27 cellular contexts compared by ENCODE assay signal in genomic region chr6:36378936-36379335, GRCh38. TPM values are rescaled to one million over a fixed set of nuclear protein-coding genes. Genes with fewer than 3 reads are reported as not detected.
"Had no signal": no experiment of that assay in that cellular context is flagged by ENCODE, and none has a peak within 500 bp of the region (broad histone marks: within the 10 kb centered on the region; RNA-seq: fewer than 3 reads in every experiment).

No MANE protein-coding gene starts in this region.

- H3K27me3 Mint-ChIP-seq: activated T-cell treated with anti-CD3 and anti-CD28 coated beads, Interleukin-2, amount 50 U/mL, for 24 hours had no signal

- H3K27me3 ChIP-seq: body of pancreas, colonic mucosa, stomach, testis had no signal

- H3K36me3 Mint-ChIP-seq: activated naive CD4-positive, alpha-beta T cell treated with anti-CD3 and anti-CD28 coated beads, Interleukin-2, amount 50 U/mL, for 72 hours; type B pancreatic cell had no signal

- FAIRE-seq: keratinocyte, small intestine had no signal

- H3K4me1 ChIP-seq: body of pancreas, colonic mucosa, foreskin keratinocyte, psoas muscle, stomach had no signal

- H3K27ac ChIP-seq: body of pancreas, colonic mucosa, foreskin keratinocyte, psoas muscle, stomach, testis, WERI-Rb-1 had no signal

- ATAC-seq: activated naive CD4-positive, alpha-beta T cell treated with anti-CD3 and anti-CD28 coated beads, Interleukin-2, amount 50 U/mL, for 72 hours; body of pancreas; foreskin keratinocyte; psoas muscle; right cardiac atrium had no signal

- H3K9me3 Mint-ChIP-seq: activated naive CD4-positive, alpha-beta T cell treated with anti-CD3 and anti-CD28 coated beads, Interleukin-2, amount 50 U/mL, for 72 hours; activated T-cell treated with anti-CD3 and anti-CD28 coated beads, Interleukin-2, amount 50 U/mL, for 24 hours; type B pancreatic cell had no signal

- H3K36me3 ChIP-seq: colonic mucosa, WERI-Rb-1 had no signal

- H3K9me3 ChIP-seq: body of pancreas, colonic mucosa, psoas muscle, stomach, testis had no signal

- DNase-seq: activated CD4-positive, alpha-beta T cell treated with anti-CD3 and anti-CD28 coated beads for 1 hour; activated CD4-positive, alpha-beta T cell treated with anti-CD3 and anti-CD28 coated beads, Interleukin-2, amount 50 U/mL, for 48 hours; activated gamma-delta T cell; activated T-cell treated with anti-CD3 and anti-CD28 coated beads, Interleukin-2, amount 50 U/mL, for 24 hours; amniotic stem cell; body of pancreas; central memory CD4-positive, alpha-beta T cell; colonic mucosa; foreskin keratinocyte; hypothalamus; psoas muscle; right cardiac atrium; small intestine; stimulated activated CD4-positive, alpha-beta T cell treated with anti-CD3 and anti-CD28 coated beads, Interleukin-15, amount 100 ng/mL, for 24 hours; stimulated activated CD4-positive, alpha-beta T cell treated with anti-CD3 and anti-CD28 coated beads, Interleukin-2, amount 100 ng/mL, for 48 hours; stomach; testis; WERI-Rb-1 had no signal

- H3K27ac Mint-ChIP-seq: activated naive CD4-positive, alpha-beta T cell treated with anti-CD3 and anti-CD28 coated beads, Interleukin-2, amount 50 U/mL, for 72 hours; activated T-cell treated with anti-CD3 and anti-CD28 coated beads, Interleukin-2, amount 50 U/mL, for 24 hours; type B pancreatic cell had no signal

- H3K4me3 ChIP-seq: body of pancreas, colonic mucosa, lung, psoas muscle, stomach, testis had no signal

- H3K4me3 Mint-ChIP-seq: activated T-cell treated with anti-CD3 and anti-CD28 coated beads, Interleukin-2, amount 50 U/mL, for 24 hours; type B pancreatic cell had no signal

RNA-seq across cellular contexts. Expression of gene ETV7, which starts 8.5 kb away (rescaled TPM):
- total RNA-seq: myocyte, psoas muscle, SK-MEL-5 had no signal

RNA-seq across cellular contexts. Expression of gene BNIP5, which starts 42.2 kb away (rescaled TPM):
- total RNA-seq: activated naive CD4-positive, alpha-beta T cell treated with anti-CD3 and anti-CD28 coated beads, Interleukin-2, amount 50 U/mL, for 72 hours; fibroblast of lung; foreskin keratinocyte; left lobe of liver; myocyte; osteocyte; psoas muscle; SK-MEL-5 had no signal
- polyA plus RNA-seq: fibroblast of lung, foreskin keratinocyte, keratinocyte had no signal
